13 cellular contexts compared by ENCODE assay signal in the genomic region with DNA sequence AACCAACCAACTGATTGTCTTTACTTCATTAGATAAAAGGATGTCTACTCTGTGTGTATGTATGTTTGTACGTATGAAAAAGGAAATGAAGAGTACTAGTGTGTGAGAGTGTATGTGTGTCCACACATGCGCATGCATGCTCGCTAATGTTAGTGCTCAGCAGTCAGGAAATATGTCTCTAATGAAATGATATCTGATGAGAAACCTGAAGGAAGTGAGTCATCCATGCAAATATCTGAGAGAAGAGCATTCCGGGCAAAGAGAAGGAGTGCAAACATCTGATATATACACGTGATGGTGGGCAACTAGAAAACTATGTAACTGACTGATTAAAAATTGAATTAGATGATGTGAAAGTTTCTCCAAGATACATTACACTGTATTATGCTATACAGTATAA. TPM values are rescaled to one million over a fixed set of nuclear protein-coding genes. Genes with fewer than 3 reads are reported as not detected.
DNase-seq lines count a peak whose midpoint lies in the region; ATAC-seq, FAIRE-seq and TF ChIP-seq lines count a peak whose summit lies in the region.
"Had no signal": no experiment of that assay in that cellular context is flagged by ENCODE, and none has a peak within 500 bp of the region (broad histone marks: within the 10 kb centered on the region; RNA-seq: fewer than 3 reads in every experiment).

No MANE protein-coding gene starts in this region.

- H3K9ac ChIP-seq in keratinocyte (ENCODE audit: control insufficient read depth, extremely low read depth, insufficient read depth, low read length) = no peak overlapping the region

- H3K4me1 ChIP-seq in CD8-positive, alpha-beta T cell (ENCODE audit: insufficient read depth, low read length) = no peaks in the 10 kb centered on the region
- peaks cover 12% of the 10 kb centered on the region for H3K4me1 ChIP-seq in keratinocyte (ENCODE audit: control insufficient read depth, extremely low read depth, insufficient read depth, low read length)

- H3K9me3 ChIP-seq in CD8-positive, alpha-beta T cell (ENCODE audit: low read length) = no peaks in the 10 kb centered on the region
- peaks cover 2% of the 10 kb centered on the region for H3K9me3 ChIP-seq in keratinocyte (ENCODE audit: control insufficient read depth, low read depth, low read length)

- H4K20me1 ChIP-seq in keratinocyte (ENCODE audit: control insufficient read depth, extremely low read depth, insufficient read depth, low read length) = no peaks in the 10 kb centered on the region

- H3K4me1 Mint-ChIP-seq in CD8-positive, alpha-beta T cell (ENCODE audit: low read depth) = peaks cover 7% of the 10 kb centered on the region

- H3K4me3 Mint-ChIP-seq in CD8-positive, alpha-beta T cell = no peak overlapping the region

- no peak overlapping the region for H3K27ac Mint-ChIP-seq in CD8-positive, alpha-beta T cell

- no peaks in the 10 kb centered on the region for H3K79me2 ChIP-seq in keratinocyte (ENCODE audit: control insufficient read depth, insufficient read depth, low read length)

- peak; percentile 36 for ATAC-seq in CD8-positive, alpha-beta T cell
- ATAC-seq in HG03457 (IDR thresholded peaks at IDR 0.05; ENCODE audit: unreplicated experiment) = no peak
- no peak for ATAC-seq in GM21390 (IDR thresholded peaks at IDR 0.05; ENCODE audit: unreplicated experiment)

- no peak for TF ChIP-seq CTCF in CD8-positive, alpha-beta T cell (IDR thresholded peaks at IDR 0.05)
- TF ChIP-seq CTCF in keratinocyte (optimal IDR thresholded peaks at IDR 0.05 in 1 of 3, IDR thresholded peaks at IDR 0.05 in 1 of 3, conservative IDR thresholded peaks at IDR 0.05 in 1 of 3; ENCODE audit: extremely low read depth in 1 of 3, insufficient read depth in 2 of 3, low read length in 3 of 3) = no peak

- peak overlapping the region; percentile 59 for H2AFZ ChIP-seq in keratinocyte (ENCODE audit: control insufficient read depth, low read length)

- intact Hi-C loops in CD8-positive, alpha-beta T cell (cut with DNase I, micrococcal nuclease) = no loop called here

- no peak for DNase-seq in CD8-positive, alpha-beta T cell
- DNase-seq in HT1080 (ENCODE audit: low read depth) (peak; percentile 89), amniotic stem cell (lab: John Stamatoyannopoulos, UW) (peak; percentile 7), keratinocyte (ENCODE audit: low read depth, low spot score) (peak; percentile 53), HuH-7 (ENCODE audit: low spot score) (no peak), NCI-H82 (lab: John Stamatoyannopoulos, UW) (no peak)
- DNase-seq: activated gamma-delta T cell; effector memory CD4-positive, alpha-beta T cell; NCI-H524 treated with DMSO at 0.1 percent for 48 hours; posterior cingulate gyrus had no signal

- no peaks in the 10 kb centered on the region for H3K36me3 ChIP-seq in CD8-positive, alpha-beta T cell (ENCODE audit: insufficient read depth, low read length)
- H3K36me3 ChIP-seq in keratinocyte (ENCODE audit: control insufficient read depth in 2 of 2, extremely low read depth in 1 of 2, insufficient read depth in 2 of 2, low read length in 2 of 2) = no peaks in the 10 kb centered on the region

- H3K36me3 Mint-ChIP-seq in CD8-positive, alpha-beta T cell = no peaks in the 10 kb centered on the region

- peaks cover 5% of the 10 kb centered on the region for H3K9me3 Mint-ChIP-seq in CD8-positive, alpha-beta T cell

- no peak overlapping the region for H3K27ac ChIP-seq in CD8-positive, alpha-beta T cell (ENCODE audit: low read depth, low read length)
- peak overlapping the region; percentile 52 for H3K27ac ChIP-seq in keratinocyte (ENCODE audit: control insufficient read depth, insufficient read depth, low read length)

- dilution Hi-C loops in keratinocyte (cut with MboI; ENCODE audit: extremely low pct_ligation_motif_present, low sequenced_read_pairs) = no loop called here

- FAIRE-seq in keratinocyte (lab: Jason Lieb, UNC) = peak; percentile 92
- FAIRE-seq: islet of Langerhans had no signal

- no peaks in the 10 kb centered on the region for H3K27me3 Mint-ChIP-seq in CD8-positive, alpha-beta T cell (ENCODE audit: low read depth)

- H3K27me3 ChIP-seq in CD8-positive, alpha-beta T cell (ENCODE audit: insufficient read depth, low read length) = no peaks in the 10 kb centered on the region
- no peaks in the 10 kb centered on the region for H3K27me3 ChIP-seq in keratinocyte (ENCODE audit: control insufficient read depth, extremely low read depth, insufficient read depth, low read length)

- CTCF ChIA-PET in CD8-positive, alpha-beta T cell (lab: Charles Lee) = no interaction called here

- POLR2A ChIA-PET in CD8-positive, alpha-beta T cell (lab: Charles Lee) = no interaction called here

- no peak overlapping the region for H3K4me3 ChIP-seq in CD8-positive, alpha-beta T cell (ENCODE audit: low read depth, low read length)
- no peak overlapping the region for H3K4me3 ChIP-seq in keratinocyte (ENCODE audit: control insufficient read depth in 2 of 3, extremely low read depth in 1 of 3, insufficient read depth in 2 of 3, low read depth in 1 of 3, low read length in 3 of 3)

- H3K4me2 ChIP-seq in keratinocyte (ENCODE audit: control insufficient read depth, extremely low read depth, insufficient read depth, low read depth, low read length) = peak overlapping the region; percentile 51

- no peaks in the 10 kb centered on the region for H3K9me1 ChIP-seq in keratinocyte (ENCODE audit: control insufficient read depth, extremely low read depth, insufficient read depth, low read length)

RNA-seq across cellular contexts. Expression of gene UGCG, which starts 29.6 kb away (rescaled TPM):
- 10 to 100 TPM; 34.0 to 35.5 TPM for total RNA-seq in CD8-positive, alpha-beta T cell
- 117 and 130 TPM in 2 replicates for total RNA-seq in HT1080 (2014; rRNA removed; shearing (Covaris generic))
- polyA plus RNA-seq in HT1080 (2015; cell fraction: cytosol; rRNA removed) = 145 and 179 TPM in 2 replicates
- polyA plus RNA-seq in HT1080 (2015; cell fraction: nucleus; rRNA removed) = 176 and 182 TPM in 2 replicates
- polyA plus RNA-seq in keratinocyte = 29.0 to 49.8 TPM (median 30.1 TPM) in 3 replicates
- polyA plus RNA-seq in keratinocyte (2011; ENCODE audit: low read depth) = 145 TPM
- 13.4 and 26.8 TPM in 2 replicates for polyA plus RNA-seq in keratinocyte (2011; cell fraction: cytosol; rRNA removed)
- polyA plus RNA-seq in keratinocyte (2011; cell fraction: nucleus; rRNA removed) = 33.9 and 53.9 TPM in 2 replicates
- polyA plus RNA-seq in keratinocyte (2012; ENCODE audit: low replicate concordance) = 21.3 and 63.4 TPM in 2 replicates
- polyA minus RNA-seq in keratinocyte = 11.8 to 40.9 TPM (median 19.6 TPM) in 3 replicates
- 46.6 TPM for polyA minus RNA-seq in keratinocyte (2011; cell fraction: cytosol; rRNA and poly(A)+ RNA removed)
- polyA minus RNA-seq in keratinocyte (2011; cell fraction: nucleus; rRNA and poly(A)+ RNA removed) = 46.6 and 79.5 TPM in 2 replicates

Comparison
In these comparisons a context has a peak if more than half of its experiments do, and no peak if none do; other contexts are left out.
1. DNase-seq: peak in HT1080 (single experiment), amniotic stem cell (single experiment) and keratinocyte (single experiment); none in CD8-positive, alpha-beta T cell (0 of 7), HuH-7 (single experiment) and NCI-H82 (single experiment).